14 cellular contexts compared by ENCODE assay signal in the genomic region with DNA sequence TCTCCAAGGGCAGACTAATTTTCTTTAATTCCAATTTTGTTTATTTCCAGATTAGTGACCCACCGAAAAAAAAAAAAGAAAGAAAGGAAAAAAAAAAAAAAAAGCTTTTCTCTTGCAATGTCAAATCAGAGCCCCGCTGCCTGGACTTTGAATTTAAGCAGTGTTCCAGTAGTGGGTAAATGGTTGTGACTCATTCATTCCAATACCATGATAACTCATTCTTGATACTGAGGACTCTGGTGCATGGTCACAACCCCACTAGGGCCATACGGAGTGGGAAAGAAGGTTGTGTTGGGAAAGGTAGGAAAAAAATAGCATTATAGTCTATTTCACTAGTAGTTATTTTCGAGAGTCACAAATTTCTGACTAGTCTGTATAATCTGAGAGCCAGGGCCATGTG. TPM values are rescaled to one million over a fixed set of nuclear protein-coding genes. Genes with fewer than 3 reads are reported as not detected.
DNase-seq lines count a peak whose midpoint lies in the region; ATAC-seq and TF ChIP-seq lines count a peak whose summit lies in the region.
"Had no signal": no experiment of that assay in that cellular context is flagged by ENCODE, and none has a peak within 500 bp of the region (broad histone marks: within the 10 kb centered on the region; RNA-seq: fewer than 3 reads in every experiment).

No MANE protein-coding gene starts in this region.

- WGBS in lower leg skin, 2 donors: 90% methylated on average over 4 of the region's 4 CpGs

- DNase-seq in A172 (ENCODE audit: low spot score) (peak; percentile 75), HK-2 (ENCODE audit: unreplicated experiment) (peak; percentile 19), amniotic stem cell (lab: John Stamatoyannopoulos, UW) (peak; percentile 41), foreskin keratinocyte (peak; percentile 44 to 75), DMS 273 treated with DMSO at 0.1 percent for 48 hours (lab: John Stamatoyannopoulos, UW) (no peak), BE2C (no peak), lower leg skin (ENCODE audit: low spot score in 2 of 2) (no peak), T1000 (lab: John Stamatoyannopoulos, UW) (no peak)
- DNase-seq: activated CD8-positive, alpha-beta memory T cell treated with anti-CD3 and anti-CD28 coated beads for 24 hours; activated effector memory CD4-positive, alpha-beta T cell treated with anti-CD3 and anti-CD28 coated beads, Interleukin-2, amount 50 U/mL, for 16 hours; occipital lobe; substantia nigra had no signal

- H3K36me3 ChIP-seq in BE2C: no peaks in the 10 kb centered on the region

- intact Hi-C loops in lower leg skin (cut with DNase I; ENCODE audit: low total_unique reads): no loop called here

- H3K27me3 ChIP-seq in foreskin keratinocyte (no peaks in the 10 kb centered on the region), BE2C (no peaks in the 10 kb centered on the region)

- no peak overlapping the region for H3K27ac ChIP-seq in foreskin keratinocyte
- H3K27ac ChIP-seq: VCaP had no signal

- peaks cover 7% of the 10 kb centered on the region for H3K4me1 ChIP-seq in foreskin keratinocyte
- no peaks in the 10 kb centered on the region for H3K4me1 ChIP-seq in BE2C

- TF ChIP-seq CTCF in foreskin keratinocyte (conservative IDR thresholded peaks at IDR 0.05): no peak
- no peak for TF ChIP-seq CTCF in BE2C (IDR thresholded peaks at IDR 0.05; ENCODE audit: low read depth, low read length)
- no peak for TF ChIP-seq CTCF in lower leg skin (IDR thresholded peaks at IDR 0.05)

- ATAC-seq in foreskin keratinocyte: peak; percentile 90
- ATAC-seq: HCT116 had no signal

- H3K4me3 ChIP-seq in BE2C (ENCODE audit: low read depth, low read length): no peak overlapping the region
- H3K4me3 ChIP-seq in lower leg skin (ENCODE audit: low read depth, poor library complexity, severe bottlenecking): no peak overlapping the region

- H3K9me3 ChIP-seq in BE2C: no peaks in the 10 kb centered on the region

- TF ChIP-seq POLR2A in lower leg skin (IDR thresholded peaks at IDR 0.05): no peak

RNA-seq across cellular contexts. Expression of a gene that starts 59.1 kb away (rescaled TPM):
- total RNA-seq in A172 (2014; rRNA removed; shearing (Covaris generic)): 24.4 and 26.9 TPM in 2 replicates
- 33.9 and 211 TPM in 2 replicates for total RNA-seq in foreskin keratinocyte
- polyA plus RNA-seq in foreskin keratinocyte: 8.2 and 63.6 TPM in 2 replicates
- polyA plus RNA-seq in BE2C (2012; ENCODE audit: insufficient read depth, insufficient read length, low read depth): not detected
- 10 to 100 TPM in 1 of 4 donors, 1 to 10 TPM in 3; 5.0 to 11.5 (median 7.2) TPM for total RNA-seq in lower leg skin

Comparison
In these comparisons a context has a peak if more than half of its experiments do, and no peak if none do; other contexts are left out.
1. DNase-seq: peak in A172 (single experiment), HK-2 (single experiment), amniotic stem cell (single experiment) and foreskin keratinocyte (2 of 2); none in DMS 273 treated with DMSO at 0.1 percent for 48 hours (single experiment), BE2C (single experiment), lower leg skin (0 of 2) and T1000 (single experiment).